In genomic region chr3:152113992-152114651, GRCh38 we compare ENCODE assay signal across 19 cellular contexts.
"Had no signal": no experiment of that assay in that cellular context is flagged by ENCODE, and none has a peak within 500 bp of the region (broad histone marks: within the 10 kb centered on the region; RNA-seq: fewer than 3 reads in every experiment).

No MANE protein-coding gene starts in this region.

- H2AFZ ChIP-seq: hepatocyte had no signal

- DNase-seq: colonic mucosa; effector CD4-positive, alpha-beta T cell; foreskin keratinocyte; head of caudate nucleus; kidney glomerular epithelial cell; mammary epithelial cell; mucosa of descending colon; natural killer cell; right cardiac atrium; stimulated activated CD4-positive, alpha-beta T cell treated with anti-CD3 and anti-CD28 coated beads, Interleukin-2, amount 100 ng/mL, for 48 hours; stimulated activated naive CD8-positive, alpha-beta T cell treated with anti-CD3 and anti-CD28 coated beads, Interleukin-15, Interleukin-2, amounts not matched to agents 100 U/mL and 50 U/mL, for 24 hours; thyroid gland had no signal

- H3K27me3 Mint-ChIP-seq: type B pancreatic cell had no signal

- H3K27ac Mint-ChIP-seq: natural killer cell, type B pancreatic cell had no signal

- ATAC-seq: foreskin keratinocyte; mucosa of descending colon; natural killer cell; right cardiac atrium; stimulated activated naive CD8-positive, alpha-beta T cell treated with anti-CD3 and anti-CD28 coated beads, Interleukin-15, Interleukin-2, amounts not matched to agents 100 U/mL and 50 U/mL, for 24 hours had no signal

- H3K4me1 ChIP-seq: colonic mucosa, foreskin keratinocyte, suprapubic skin, thyroid gland had no signal

- H3K36me3 Mint-ChIP-seq: natural killer cell, type B pancreatic cell had no signal

- H3K27me3 ChIP-seq: colonic mucosa, esophagus muscularis mucosa, foreskin keratinocyte, hepatocyte, suprapubic skin, thyroid gland had no signal

- H3K4me3 ChIP-seq: colonic mucosa, esophagus muscularis mucosa, hepatocyte, mucosa of descending colon, smooth muscle cell, suprapubic skin, thyroid gland had no signal

- H3K79me2 ChIP-seq: hepatocyte had no signal

- H3K9me3 ChIP-seq: colonic mucosa, esophagus muscularis mucosa, mucosa of descending colon, suprapubic skin, thyroid gland had no signal

- H3K4me1 Mint-ChIP-seq: natural killer cell, neural crest cell had no signal

- H3K36me3 ChIP-seq: colonic mucosa, esophagus muscularis mucosa, suprapubic skin, thyroid gland had no signal

- H3K27ac ChIP-seq: colonic mucosa, epithelial cell of prostate, esophagus muscularis mucosa, foreskin keratinocyte, hepatocyte, suprapubic skin, thyroid gland had no signal

- H3K9me3 Mint-ChIP-seq: natural killer cell, type B pancreatic cell had no signal

- H3K4me2 ChIP-seq: hepatocyte, smooth muscle cell had no signal

- H3K4me3 Mint-ChIP-seq: natural killer cell, neural crest cell, type B pancreatic cell had no signal
